ENCODE assay signal across 1 cellular context in genomic region chr7:101814081-101814995, GRCh38.
A peak's percentile ranks its signal among the peaks of the same experiment; 100 is the strongest.
TF ChIP-seq lines count a peak whose summit lies in the region.

No MANE protein-coding gene starts in this region.

TF ChIP-seq in HepG2, 621 proteins besides CTCF, POLR2A, EP300 and RAD21 (continued from another document and continues in another):
- TF ChIP-seq BRF2 (CRISPR knock-in tag; IDR thresholded peaks at IDR 0.05) (peak; percentile 62; the same call in 1 of the 2 replicates), ZNF792 (CRISPR knock-in tag; IDR thresholded peaks at IDR 0.05) (no peak; the same call in 1 of the 2 replicates), ZNF775 (CRISPR knock-in tag; IDR thresholded peaks at IDR 0.05; ENCODE audit: borderline replicate concordance) (no peak), ZNF570 (CRISPR knock-in tag; IDR thresholded peaks at IDR 0.05; ENCODE audit: borderline replicate concordance) (no peak), NONO (IDR thresholded peaks at IDR 0.05) (no peak), NONO (CRISPR knock-in tag; conservative IDR thresholded peaks at IDR 0.05) (peak; percentile 40; the same call in 1 of the 2 replicates), IKZF5 (CRISPR knock-in tag; IDR thresholded peaks at IDR 0.05) (no peak), RARG (CRISPR knock-in tag; IDR thresholded peaks at IDR 0.05; ENCODE audit: low read depth) (no peak), ZNF282 (IDR thresholded peaks at IDR 0.05; ENCODE audit: partially characterized antibody) (no peak), ZZZ3 (CRISPR knock-in tag; IDR thresholded peaks at IDR 0.05; ENCODE audit: borderline replicate concordance) (no peak), ZNF264 (CRISPR knock-in tag; IDR thresholded peaks at IDR 0.05) (no peak), GTF2F1 (IDR thresholded peaks at IDR 0.05; ENCODE audit: low read length) (no peak), IKZF4 (CRISPR knock-in tag; IDR thresholded peaks at IDR 0.05; ENCODE audit: borderline replicate concordance, low read depth, not compliant biosample characterization) (peak; percentile 80), ZNF549 (CRISPR knock-in tag; IDR thresholded peaks at IDR 0.05) (no peak), ZFP36 (IDR thresholded peaks at IDR 0.05; ENCODE audit: borderline replicate concordance, low read depth, low read length, partially characterized antibody) (no peak), ZBTB7A (CRISPR knock-in tag; IDR thresholded peaks at IDR 0.05) (no peak), HOXD1 (CRISPR knock-in tag; IDR thresholded peaks at IDR 0.05) (0 out of 2 replicates have a peak, but pooled peaks have one; percentile 63), ARNT (IDR thresholded peaks at IDR 0.05) (no peak), THAP9 (CRISPR knock-in tag; IDR thresholded peaks at IDR 0.05; ENCODE audit: borderline replicate concordance) (no peak), ZMAT3 (CRISPR knock-in tag; conservative IDR thresholded peaks at IDR 0.05) (0 out of 2 replicates have a peak, but pooled peaks have one; percentile 43), AGO1 (IDR thresholded peaks at IDR 0.05; ENCODE audit: low read depth, low read length, poor library complexity, severe bottlenecking) (peak; percentile 5), RARA (CRISPR knock-in tag; IDR thresholded peaks at IDR 0.05) (no peak), PAXIP1 (CRISPR knock-in tag; conservative IDR thresholded peaks at IDR 0.05) (no peak), ZNF432 (CRISPR knock-in tag; IDR thresholded peaks at IDR 0.05; ENCODE audit: borderline replicate concordance) (no peak), MYPOP (CRISPR knock-in tag; IDR thresholded peaks at IDR 0.05) (no peak), BCL3 (CRISPR knock-in tag; IDR thresholded peaks at IDR 0.05) (peak; percentile 66), ADNP (CRISPR knock-in tag; IDR thresholded peaks at IDR 0.05) (0 out of 2 replicates have a peak, but pooled peaks have one; percentile 27), TBP (CRISPR knock-in tag; IDR thresholded peaks at IDR 0.05) (no peak), ZNF720 (CRISPR knock-in tag; IDR thresholded peaks at IDR 0.05) (no peak), CENPBD1 (CRISPR knock-in tag; IDR thresholded peaks at IDR 0.05; ENCODE audit: borderline replicate concordance, low read depth) (no peak; the same call in 1 of the 2 replicates), ZNF776 (CRISPR knock-in tag; IDR thresholded peaks at IDR 0.05) (peak; percentile 30; the same call in 1 of the 2 replicates), CREBL2 (CRISPR knock-in tag; IDR thresholded peaks at IDR 0.05; ENCODE audit: borderline replicate concordance) (peak; percentile 32; the same call in 1 of the 2 replicates), AHDC1 (CRISPR knock-in tag; IDR thresholded peaks at IDR 0.05; ENCODE audit: borderline replicate concordance) (no peak), MAFF (IDR thresholded peaks at IDR 0.05; ENCODE audit: low read depth, low read length) (no peak), ZNF883 (CRISPR knock-in tag; IDR thresholded peaks at IDR 0.05; ENCODE audit: not compliant biosample characterization) (peak; percentile 28), NRL (CRISPR knock-in tag; IDR thresholded peaks at IDR 0.05; ENCODE audit: borderline replicate concordance) (no peak), SRF (IDR thresholded peaks at IDR 0.05; ENCODE audit: low read depth, low read length) (no peak), HDAC6 (IDR thresholded peaks at IDR 0.05; ENCODE audit: low read depth, low read length) (no peak), ZNF784 (CRISPR knock-in tag; IDR thresholded peaks at IDR 0.05; ENCODE audit: borderline replicate concordance) (peak; percentile 43; the same call in 1 of the 2 replicates), NFYB (CRISPR knock-in tag; IDR thresholded peaks at IDR 0.05) (no peak), KAT7 (CRISPR knock-in tag; IDR thresholded peaks at IDR 0.05; ENCODE audit: borderline replicate concordance) (0 out of 2 replicates have a peak, but pooled peaks have one; percentile 26), KDM1A (CRISPR knock-in tag; IDR thresholded peaks at IDR 0.05) (no peak), ZNF777 (CRISPR knock-in tag; IDR thresholded peaks at IDR 0.05) (peak; percentile 86), ZNF138 (CRISPR knock-in tag; IDR thresholded peaks at IDR 0.05; ENCODE audit: low read depth) (no peak), PHF20 (CRISPR knock-in tag; IDR thresholded peaks at IDR 0.05) (no peak), ZNF468 (CRISPR knock-in tag; IDR thresholded peaks at IDR 0.05) (0 out of 2 replicates have a peak, but pooled peaks have one; percentile 58), CENPT (CRISPR knock-in tag; IDR thresholded peaks at IDR 0.05; ENCODE audit: low read depth) (peak; percentile 86; the same call in 1 of the 2 replicates), ZNF547 (CRISPR knock-in tag; IDR thresholded peaks at IDR 0.05) (no peak; the same call in 1 of the 2 replicates), DRAP1 (CRISPR knock-in tag; IDR thresholded peaks at IDR 0.05) (no peak)
